ENCODE assay signal across 25 cellular contexts in the genomic region with DNA sequence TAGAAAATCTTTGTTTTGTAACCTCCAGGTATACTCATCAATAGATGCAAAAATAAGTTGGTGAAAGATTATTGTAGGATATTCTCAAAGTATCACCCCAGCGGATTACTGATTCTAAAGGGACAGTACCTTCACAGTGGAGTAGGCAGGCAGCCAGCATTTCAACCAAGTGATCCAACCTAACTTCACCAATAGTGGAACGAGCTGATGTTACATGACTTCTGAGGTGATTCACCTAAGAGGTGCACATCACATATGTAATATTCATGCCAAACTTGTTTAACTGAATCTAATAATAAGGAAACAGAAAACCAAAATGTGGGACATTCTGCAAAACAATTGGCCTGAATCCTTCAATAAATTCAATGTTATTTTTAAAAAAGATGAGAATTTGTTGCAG. TPM values are rescaled to one million over a fixed set of nuclear protein-coding genes. Genes with fewer than 3 reads are reported as not detected.
DNase-seq lines count a peak whose midpoint lies in the region; ATAC-seq, FAIRE-seq and TF ChIP-seq lines count a peak whose summit lies in the region.
"Had no signal": no experiment of that assay in that cellular context is flagged by ENCODE, and none has a peak within 500 bp of the region (broad histone marks: within the 10 kb centered on the region; RNA-seq: fewer than 3 reads in every experiment).

No MANE protein-coding gene starts in this region.

- ATAC-seq in heart right ventricle (no peak), Right ventricle myocardium inferior (no peak), right cardiac atrium (no peak), Right ventricle myocardium superior (ENCODE audit: poor library complexity) (no peak)
- ATAC-seq: A549 had no signal

- intact Hi-C loops in heart right ventricle (cut with DNase I) (no loop called here), Right ventricle myocardium inferior (cut with DNase I) (no loop called here), right cardiac atrium (cut with DNase I) (no loop called here), Right ventricle myocardium superior (cut with DNase I) (no loop called here)

- H3K9me3 ChIP-seq in heart right ventricle (no peaks in the 10 kb centered on the region), right cardiac atrium (ENCODE audit: control insufficient read depth, low read length) (no peaks in the 10 kb centered on the region)
- H3K9me3 ChIP-seq: A549; BE2C; BLaER1 treated with 17β-estradiol and CSF1 and Interleukin-3, amounts not matched to agents 10 nM and 100 nM; HAP-1 had no signal

- WGBS in heart right ventricle, 2 donors = 60 to 73% methylated on average over 2 of the region's 2 CpGs
- 78% methylated on average over 2 of the region's 2 CpGs for WGBS in right cardiac atrium

- H3K36me3 ChIP-seq in heart right ventricle = peaks cover 0 to 39% (median 0%) of the 10 kb centered on the region in 9 donors
- H3K36me3 ChIP-seq: BE2C; BLaER1 treated with 17β-estradiol and CSF1 and Interleukin-3, amounts not matched to agents 10 nM and 100 nM; HAP-1 had no signal

- H3K27ac ChIP-seq in heart right ventricle (peak overlapping the region in 8 of 10 donors; percentile 65 to 94 (median 91)), right cardiac atrium (ENCODE audit: low read length) (peak overlapping the region; percentile 68)
- H3K27ac ChIP-seq: BLaER1 treated with 17β-estradiol and CSF1 and Interleukin-3, amounts not matched to agents 10 nM and 100 nM had no signal

- H3K4me1 ChIP-seq in heart right ventricle (peaks cover 2 to 97% (median 37%) of the 10 kb centered on the region in 9 donors), right cardiac atrium (ENCODE audit: control insufficient read depth, insufficient read depth, low read length) (peaks cover 11% of the 10 kb centered on the region)
- H3K4me1 ChIP-seq: BE2C had no signal

- DNase-seq in heart right ventricle (no peak), Right ventricle myocardium inferior (ENCODE audit: missing footprints) (no peak), right cardiac atrium (no peak), Right ventricle myocardium superior (no peak), epithelial cell of esophagus (ENCODE audit: low read depth) (peak; percentile 71), urothelium cell line (ENCODE audit: low spot score) (no peak), NCI-H1930 (lab: John Stamatoyannopoulos, UW) (no peak), EL (no peak)
- DNase-seq: 8988T; ACHN; AML-193; BE2C; CD4-positive, alpha-beta T cell; CD8-positive, alpha-beta memory T cell; DMS 273 treated with DMSO at 0.1 percent for 48 hours; DMS79; GF-D8; GOT3; HFFc6 had no signal

- FAIRE-seq in urothelium cell line (lab: Jason Lieb, UNC) = peak; percentile 30
- FAIRE-seq: D721Med, GM12892, H54 had no signal

- no peak for TF ChIP-seq CTCF in heart right ventricle (IDR thresholded peaks at IDR 0.05)
- no peak for TF ChIP-seq CTCF in epithelial cell of esophagus (IDR thresholded peaks at IDR 0.05; ENCODE audit: insufficient read depth, low read depth, low read length, missing control alignments)

- H3K4me3 ChIP-seq in heart right ventricle (no peak overlapping the region), right cardiac atrium (ENCODE audit: low read length) (no peak overlapping the region), epithelial cell of esophagus (ENCODE audit: low read length) (no peak overlapping the region)
- H3K4me3 ChIP-seq: A549; BLaER1 treated with 17β-estradiol and CSF1 and Interleukin-3, amounts not matched to agents 10 nM and 100 nM; HAP-1 had no signal

- H3K27me3 ChIP-seq in heart right ventricle (no peaks in the 10 kb centered on the region), right cardiac atrium (ENCODE audit: control insufficient read depth, insufficient read depth) (no peaks in the 10 kb centered on the region)
- H3K27me3 ChIP-seq: BE2C; BLaER1 treated with 17β-estradiol and CSF1 and Interleukin-3, amounts not matched to agents 10 nM and 100 nM had no signal

RNA-seq across cellular contexts. Expression of a gene that starts 14.3 kb away (rescaled TPM):
- total RNA-seq in heart right ventricle (1,000 to 10,000 TPM in 4 of 10 donors, 100 to 1,000 TPM in 6; 505 to 1,280 (median 954) TPM), Right ventricle myocardium inferior (869 TPM), right cardiac atrium (100 to 1,000 TPM; 557 to 764 (median 622) TPM), Right ventricle myocardium superior (966 TPM)
- polyA plus RNA-seq in heart right ventricle (100 to 1,000 TPM; 197 to 303 TPM), right cardiac atrium (558 TPM)
- total RNA-seq: CD8-positive, alpha-beta memory T cell had no signal
- polyA plus RNA-seq: CD8-positive, alpha-beta memory T cell had no signal
